23 cellular contexts compared by ENCODE assay signal in genomic region chr16:4239682-4240175, GRCh38. TPM values are rescaled to one million over a fixed set of nuclear protein-coding genes. Genes with fewer than 3 reads are reported as not detected.
DNase-seq lines count a peak whose midpoint lies in the region; ATAC-seq and TF ChIP-seq lines count a peak whose summit lies in the region.
"Had no signal": no experiment of that assay in that cellular context is flagged by ENCODE, and none has a peak within 500 bp of the region (broad histone marks: within the 10 kb centered on the region; RNA-seq: fewer than 3 reads in every experiment).

No MANE protein-coding gene starts in this region.

- H2BK15ac ChIP-seq in IMR-90 (ENCODE audit: low read depth, low read length): no peak overlapping the region
- peak overlapping the region; percentile 6 for H2BK15ac ChIP-seq in mesenchymal stem cell (ENCODE audit: low read depth, poor library complexity, severe bottlenecking)

- H3K9me1 ChIP-seq in IMR-90 (ENCODE audit: insufficient read depth, low read length): peaks cover 6% of the 10 kb centered on the region

- H3K4ac ChIP-seq in IMR-90 (ENCODE audit: low read depth, low read length): no peak overlapping the region
- no peak overlapping the region for H3K4ac ChIP-seq in mesenchymal stem cell (ENCODE audit: low read depth in 1 of 2, low read length in 2 of 2)

- H3K4me3 ChIP-seq in IMR-90 (ENCODE audit: insufficient read depth, low read depth, low read length) (no peak overlapping the region), mesenchymal stem cell (ENCODE audit: insufficient read depth in 1 of 2, low read depth in 1 of 2, low read length in 2 of 2) (no peak overlapping the region), spleen (peak overlapping the region in 7 of 8 donors; percentile 13 to 60 (median 33))
- H3K4me3 ChIP-seq: colonic mucosa had no signal

- no peak for TF ChIP-seq RAD21 in IMR-90 (IDR thresholded peaks at IDR 0.05; ENCODE audit: low read length)

- H2AK5ac ChIP-seq in IMR-90 (ENCODE audit: low read depth, low read length) (no peak overlapping the region), mesenchymal stem cell (ENCODE audit: low read length, severe bottlenecking) (no peak overlapping the region)

- H2BK5ac ChIP-seq in IMR-90 (ENCODE audit: low read depth, low read length, poor library complexity, severe bottlenecking) (no peak overlapping the region), mesenchymal stem cell (ENCODE audit: low read depth, low read length, poor library complexity, severe bottlenecking) (no peak overlapping the region)

- no peak for TF ChIP-seq CTCF in IMR-90 (conservative IDR thresholded peaks at IDR 0.05; ENCODE audit: low read depth, low read length)
- no peak for TF ChIP-seq CTCF in spleen (IDR thresholded peaks at IDR 0.05 in 8 of 11, conservative IDR thresholded peaks at IDR 0.05 in 3 of 11)

- H3K27me3 ChIP-seq in IMR-90 (ENCODE audit: control insufficient read depth, insufficient read depth, low read length) (no peaks in the 10 kb centered on the region; the same call in 1 of the 2 replicates), mesenchymal stem cell (ENCODE audit: control insufficient read depth in 1 of 2, insufficient read depth in 1 of 2, low read length in 2 of 2) (peaks cover 0 to 72% of the 10 kb centered on the region in 2 experiments), spleen (replicated peaks in 1 of 7) (no peaks in the 10 kb centered on the region)
- H3K27me3 ChIP-seq: brain microvascular endothelial cell, colonic mucosa had no signal

- H3K4me2 ChIP-seq in IMR-90 (ENCODE audit: low read depth, low read length) (no peak overlapping the region), mesenchymal stem cell (ENCODE audit: low read length, poor library complexity, severe bottlenecking) (no peak overlapping the region)

- H2BK12ac ChIP-seq in mesenchymal stem cell (ENCODE audit: low read length in 2 of 2): no peak overlapping the region

- H3K18ac ChIP-seq in IMR-90 (ENCODE audit: low read depth, low read length): no peak overlapping the region
- H3K18ac ChIP-seq in mesenchymal stem cell (ENCODE audit: low read depth in 1 of 2, low read length in 2 of 2): no peak overlapping the region

- H4K5ac ChIP-seq in IMR-90 (ENCODE audit: low read depth, low read length): no peak overlapping the region

- no peak overlapping the region for H3K27ac ChIP-seq in IMR-90 (ENCODE audit: insufficient read depth, low read length)
- no peak overlapping the region for H3K27ac ChIP-seq in mesenchymal stem cell (ENCODE audit: low read length, poor library complexity, severe bottlenecking)
- H3K27ac ChIP-seq in spleen: peak overlapping the region in 6 of 8 donors; percentile 60 to 84 (median 71)
- H3K27ac ChIP-seq: brain microvascular endothelial cell, C4-2B, colonic mucosa, neutrophil had no signal

- no peak overlapping the region for H4K91ac ChIP-seq in IMR-90 (ENCODE audit: insufficient read depth, low read depth, low read length)
- H4K91ac ChIP-seq in mesenchymal stem cell (ENCODE audit: low read length): no peak overlapping the region

- intact Hi-C loops in IMR-90 (cut with micrococcal nuclease): no loop called here
- intact Hi-C loops in Right ventricle myocardium superior (cut with DNase I): loop anchor here (5.0 kb wide), 1 partner anchor 37 kb away; no protein-coding TSS in a partner anchor
- intact Hi-C loops in spleen (cut with DNase I; ENCODE audit: low total_unique reads): no loop called here

- ATAC-seq in IMR-90 (ENCODE audit: low read depth): no peak
- peak; percentile 7 for ATAC-seq in Right ventricle myocardium superior (ENCODE audit: poor library complexity)
- no peak for ATAC-seq in HG03139 (IDR thresholded peaks at IDR 0.05; ENCODE audit: unreplicated experiment)
- ATAC-seq: activated naive CD8-positive, alpha-beta T cell treated with anti-CD3 and anti-CD28 coated beads, Interleukin-2, amount 50 U/mL, for 24 hours had no signal

- H3K14ac ChIP-seq in IMR-90 (replicated peaks; ENCODE audit: low read depth, low read length): no peak overlapping the region
- no peak overlapping the region for H3K14ac ChIP-seq in mesenchymal stem cell (ENCODE audit: low read length in 2 of 2)

- H3K79me1 ChIP-seq in IMR-90 (ENCODE audit: low read depth in 1 of 2, low read length in 2 of 2) (no peaks in the 10 kb centered on the region), mesenchymal stem cell (replicated peaks; ENCODE audit: low read length, poor library complexity, severe bottlenecking) (no peaks in the 10 kb centered on the region)

- WGBS in IMR-90 (ENCODE audit: extremely low coverage in 2 of 2, insufficient read length in 1 of 2), 2 experiments: 90% methylated on average over 4 of the region's 19 CpGs; no CpG with 5 or more reads in 1 of the 2 experiments
- 89% methylated on average over 19 of the region's 19 CpGs for WGBS in mesenchymal stem cell
- whole genome bisulfite sequencing in spleen, 5 donors: 63 to 82% (median 70%) methylated on average over 17 to 19 of the region's 19 CpGs

- H2AFZ ChIP-seq in IMR-90 (replicated peaks; ENCODE audit: low read length, poor library complexity) (no peak overlapping the region), mesenchymal stem cell (ENCODE audit: low read depth, low read length) (no peak overlapping the region)

- in situ Hi-C loops in IMR-90 (cut with MboI; ENCODE audit: low sequenced_read_pairs): no loop called here

- H4K8ac ChIP-seq in IMR-90 (ENCODE audit: low read depth in 2 of 2, low read length in 2 of 2) (no peak overlapping the region), mesenchymal stem cell (ENCODE audit: low read length) (no peak overlapping the region)

- no TSS peak for BruUV-seq in IMR-90 (replicated peaks; lab: Mats Ljungman, UMichigan)

- H2BK20ac ChIP-seq in IMR-90 (ENCODE audit: low read depth, low read length): no peak overlapping the region

- no peaks in the 10 kb centered on the region for H3K9me3 ChIP-seq in IMR-90 (ENCODE audit: control insufficient read depth, insufficient read depth, low read length)
- no peaks in the 10 kb centered on the region for H3K9me3 ChIP-seq in mesenchymal stem cell (ENCODE audit: control insufficient read depth, low read length)
- no peaks in the 10 kb centered on the region for H3K9me3 ChIP-seq in spleen
- H3K9me3 ChIP-seq: colonic mucosa, neutrophil had no signal

- dilution Hi-C loops in IMR-90 (cut with HindIII; ENCODE audit: low sequenced_read_pairs, unreplicated experiment): no loop called here

- H3K23ac ChIP-seq in IMR-90 (ENCODE audit: low read depth, low read length) (no peak overlapping the region), mesenchymal stem cell (ENCODE audit: low read length in 2 of 2) (no peak overlapping the region)

- TF ChIP-seq POLR2A in IMR-90 (IDR thresholded peaks at IDR 0.05; ENCODE audit: low read depth, low read length): no peak
- no peak for TF ChIP-seq POLR2A in spleen (IDR thresholded peaks at IDR 0.05)

- POLR2A ChIA-PET in IMR-90 (lab: Charles Lee; ENCODE audit: unreplicated experiment): interaction anchor here (0.5 kb wide), 1 partner anchor 49 kb away, joined by 5 read pairs; no protein-coding TSS in a partner anchor

- no peaks in the 10 kb centered on the region for H4K20me1 ChIP-seq in IMR-90 (ENCODE audit: insufficient read depth, low read length)

- DNase-seq in IMR-90 (no peak), Right ventricle myocardium superior (no peak), mesenchymal stem cell (no peak), spleen (no peak), NCI-H146 (lab: John Stamatoyannopoulos, UW) (no peak), epidermal melanocyte (ENCODE audit: insufficient read length, low spot score) (no peak), HPDE6-E6E7 (ENCODE audit: extremely low spot score) (no peak)
- DNase-seq: activated B cell treated with CpG ODN at 0.5 μM for 24 hours; activated CD4-positive, alpha-beta T cell treated with anti-CD3 and anti-CD28 coated beads, Interleukin-2, amount 50 U/mL, for 4 hours; activated naive CD8-positive, alpha-beta T cell treated with anti-CD3 and anti-CD28 coated beads, Interleukin-2, amount 50 U/mL, for 24 hours; brain microvascular endothelial cell; Calu3; colonic mucosa; HFFc6; Kasumi-1; NCI-H1092; NCI-H510A; T1000 had no signal

- peak overlapping the region; percentile 55 for H2AK9ac ChIP-seq in IMR-90 (replicated peaks; ENCODE audit: low read depth, low read length, poor library complexity)

- no peaks in the 10 kb centered on the region for H3K36me3 ChIP-seq in IMR-90 (ENCODE audit: control insufficient read depth, insufficient read depth, low read length)
- no peaks in the 10 kb centered on the region for H3K36me3 ChIP-seq in mesenchymal stem cell (ENCODE audit: control insufficient read depth in 1 of 2, insufficient read depth in 2 of 2, low read depth in 1 of 2, low read length in 2 of 2)
- H3K36me3 ChIP-seq in spleen: no peaks in the 10 kb centered on the region
- H3K36me3 ChIP-seq: brain microvascular endothelial cell, colonic mucosa, neutrophil had no signal

- peaks cover under 1% of the 10 kb centered on the region; the same call in 1 of the 2 replicates for H3K4me1 ChIP-seq in IMR-90 (ENCODE audit: control insufficient read depth, insufficient read depth, low read length)
- peaks cover 2% of the 10 kb centered on the region for H3K4me1 ChIP-seq in mesenchymal stem cell (ENCODE audit: control insufficient read depth, insufficient read depth, low read depth, low read length)
- peaks cover 0 to 40% (median 15%) of the 10 kb centered on the region in 6 donors for H3K4me1 ChIP-seq in spleen
- H3K4me1 ChIP-seq: colonic mucosa had no signal

- no peak overlapping the region for H3K56ac ChIP-seq in IMR-90 (ENCODE audit: extremely low read depth, insufficient read depth, low read length)

- H2BK120ac ChIP-seq in IMR-90 (ENCODE audit: low read depth, low read length) (no peak overlapping the region), mesenchymal stem cell (ENCODE audit: low read depth, low read length) (no peak overlapping the region)

- no peak overlapping the region for H3K9ac ChIP-seq in IMR-90 (ENCODE audit: low read depth, low read length)
- H3K9ac ChIP-seq in mesenchymal stem cell (ENCODE audit: low read length): no peak overlapping the region

- CTCF ChIA-PET in IMR-90 (lab: Yijun Ruan, JAX): interaction anchor here (0.8 kb wide), 1 partner anchor 14 kb away, joined by 3 read pairs; no protein-coding TSS in a partner anchor

RNA-seq across cellular contexts. Expression of gene SRL, which starts 2.2 kb away (rescaled TPM):
- total RNA-seq in IMR-90 (2012; rRNA removed): under 0.01 TPM in 1 of 2 replicates, not detected in the other
- polyA plus RNA-seq in IMR-90 (2012; rRNA removed): 0.04 and 0.14 TPM in 2 replicates
- polyA plus RNA-seq in IMR-90 (2012; cell fraction: cytosol; rRNA removed): 0.08 TPM in 2 replicates
- polyA plus RNA-seq in IMR-90 (2012; cell fraction: nucleus; rRNA removed; ENCODE audit: low replicate concordance): 0.04 and 0.13 TPM in 2 replicates
- total RNA-seq in Right ventricle myocardium superior: 350 TPM
- polyA plus RNA-seq in mesenchymal stem cell (2013, experiment 1 of 2): not detected
- polyA plus RNA-seq in mesenchymal stem cell (2013, experiment 2 of 2): not detected
- 1 to 10 TPM; 2.1 to 5.8 (median 3.8) TPM for total RNA-seq in spleen
- polyA plus RNA-seq in spleen: 1 to 10 TPM in 1 of 3 donors, under 1 TPM in 2; 0.57 to 1.8 (median 0.62) TPM
- total RNA-seq: activated B cell treated with CpG ODN at 0.5 μM for 24 hours, Calu3, Daoy, HFFc6, RPMI7951 had no signal

RNA-seq across cellular contexts. Expression of gene TFAP4, which starts 33.1 kb away (rescaled TPM):
- 7.3 and 7.8 TPM in 2 replicates for total RNA-seq in IMR-90 (2012; rRNA removed)
- polyA plus RNA-seq in IMR-90 (2012; rRNA removed): 5.6 and 7.0 TPM in 2 replicates
- 3.0 and 5.3 TPM in 2 replicates for polyA plus RNA-seq in IMR-90 (2012; cell fraction: cytosol; rRNA removed)
- polyA plus RNA-seq in IMR-90 (2012; cell fraction: nucleus; rRNA removed; ENCODE audit: low replicate concordance): 6.5 and 10.4 TPM in 2 replicates
- total RNA-seq in Right ventricle myocardium superior: 4.0 TPM
- polyA plus RNA-seq in mesenchymal stem cell (2013, experiment 1 of 2): 6.0 TPM
- polyA plus RNA-seq in mesenchymal stem cell (2013, experiment 2 of 2): 5.8 TPM
- 10 to 100 TPM in 4 of 7 donors, 1 to 10 TPM in 3; 8.5 to 14.9 (median 11.0) TPM for total RNA-seq in spleen
- 10 to 100 TPM in 2 of 3 donors, 1 to 10 TPM in 1; 7.6 to 14.2 (median 11.5) TPM for polyA plus RNA-seq in spleen

Comparison
In these comparisons a context has a peak if more than half of its experiments do, and no peak if none do; other contexts are left out.
1. H3K27ac ChIP-seq: peak in spleen (6 of 8); none in IMR-90 (single experiment) and mesenchymal stem cell (single experiment).
2. H3K4me3 ChIP-seq: peak in spleen (7 of 8); none in IMR-90 (single experiment) and mesenchymal stem cell (0 of 2).
3. RNA of gene SRL, which starts 2.2 kb away (total RNA-seq): 350 TPM in Right ventricle myocardium superior (single experiment); 2.1 to 5.8 TPM in spleen and under 0.01 TPM in IMR-90; every median in the first group is over 10 times any median in the second.